Comparison of ENCODE assay signal across 11 cellular contexts in the genomic region with DNA sequence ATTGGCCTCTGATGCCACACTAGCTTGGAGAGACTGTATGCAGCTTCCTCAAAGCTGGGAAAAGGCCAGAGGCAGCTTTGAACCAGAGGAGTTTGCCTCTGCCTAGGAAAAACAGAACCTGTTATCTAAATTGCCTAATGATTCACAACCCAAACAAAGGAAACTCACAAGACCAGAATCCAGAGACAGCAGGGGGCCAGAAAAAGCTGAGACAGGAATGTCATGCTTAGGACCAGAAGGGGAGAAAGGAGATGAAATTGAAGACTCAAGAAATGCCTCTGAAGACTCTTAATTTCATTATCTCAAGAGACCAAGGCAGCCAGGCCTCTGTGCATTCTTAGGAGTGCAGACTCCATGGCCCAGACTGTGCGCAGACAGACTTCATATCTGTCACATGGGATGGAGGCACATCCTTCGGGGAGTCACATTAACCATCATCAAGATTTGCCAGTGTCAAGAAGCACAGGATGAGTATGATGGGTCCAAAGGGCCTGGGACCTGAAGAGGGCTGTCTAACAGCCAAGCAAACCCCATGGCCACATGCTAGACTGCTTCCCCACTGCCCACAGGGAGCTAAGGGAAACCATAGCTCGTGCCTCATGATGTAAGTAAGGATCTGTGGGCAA. TPM values are rescaled to one million over a fixed set of nuclear protein-coding genes. Genes with fewer than 3 reads are reported as not detected.
A peak's percentile ranks its signal among the peaks of the same experiment; 100 is the strongest.
DNase-seq lines count a peak whose midpoint lies in the region; ATAC-seq and TF ChIP-seq lines count a peak whose summit lies in the region.
"Had no signal": no experiment of that assay in that cellular context is flagged by ENCODE, and none has a peak within 500 bp of the region (broad histone marks: within the 10 kb centered on the region; RNA-seq: fewer than 3 reads in every experiment).

No MANE protein-coding gene starts in this region.

- H3K4me1 ChIP-seq in HCT116 (ENCODE audit: control insufficient read depth in 1 of 2, insufficient read depth in 2 of 2, low read length in 2 of 2): peaks cover 14 to 15% of the 10 kb centered on the region in 2 experiments
- H3K4me1 ChIP-seq: suprapubic skin had no signal

- no peak for TF ChIP-seq RAD21 in HCT116 (IDR thresholded peaks at IDR 0.05; ENCODE audit: low read depth)

- TF ChIP-seq CTCF in HCT116 (IDR thresholded peaks at IDR 0.05 in 2 of 3, conservative IDR thresholded peaks at IDR 0.05 in 1 of 3; ENCODE audit: borderline replicate concordance in 1 of 3, insufficient read depth in 1 of 3, low read depth in 2 of 3, low read length in 2 of 3): no peak
- TF ChIP-seq CTCF in fibroblast of villous mesenchyme (IDR thresholded peaks at IDR 0.05; ENCODE audit: insufficient read depth, low read depth, low read length): no peak
- TF ChIP-seq CTCF in dorsolateral prefrontal cortex (IDR thresholded peaks at IDR 0.05 in 54 of 56, conservative IDR thresholded peaks at IDR 0.05 in 2 of 56; ENCODE audit: low read depth in 1 of 56, partially characterized antibody in 56 of 56): no peak

- H3K36me3 ChIP-seq in HCT116 (ENCODE audit: control insufficient read depth in 1 of 2, insufficient read depth in 2 of 2, low read length in 2 of 2): no peaks in the 10 kb centered on the region
- H3K36me3 ChIP-seq in SK-N-MC (ENCODE audit: insufficient read depth, low read length): no peaks in the 10 kb centered on the region
- H3K36me3 ChIP-seq: suprapubic skin had no signal

- no peak overlapping the region for H2AFZ ChIP-seq in HCT116 (ENCODE audit: low read depth, low read length, poor library complexity, severe bottlenecking)

- TF ChIP-seq POLR2A in HCT116 (IDR thresholded peaks at IDR 0.05; ENCODE audit: borderline replicate concordance, extremely low read depth, insufficient read depth, insufficient read length): no peak

- intact Hi-C loops in HCT116 (cut with micrococcal nuclease) (no loop called here), dorsolateral prefrontal cortex (cut with DNase I) (no loop called here)

- ATAC-seq in HCT116: peak; percentile 88

- H3K9me2 ChIP-seq in HCT116 (ENCODE audit: insufficient read depth): no peaks in the 10 kb centered on the region

- DNase-seq in HCT116 (ENCODE audit: low read depth, low spot score) (peak; percentile 48), SK-N-MC (ENCODE audit: low read depth, low spot score) (no peak), fibroblast of villous mesenchyme (ENCODE audit: low read depth) (peak; percentile 5), retina (peak; percentile 38), NOMO-1 (lab: John Stamatoyannopoulos, UW; ENCODE audit: unreplicated experiment in 2 of 2) (no peak), dorsolateral prefrontal cortex (no peak), DMS153 (lab: John Stamatoyannopoulos, UW) (no peak)
- DNase-seq: activated CD8-positive, alpha-beta memory T cell treated with anti-CD3 and anti-CD28 coated beads, Interleukin-2, amount 50 U/mL, for 48 hours; hypothalamus; NCI-H446 had no signal

- CTCF ChIA-PET in HCT116 (lab: Charles Lee): interaction anchor here (1.7 kb wide), 1 partner anchor 28 kb away, joined by 8 read pairs; no protein-coding TSS in a partner anchor

- no peaks in the 10 kb centered on the region for H3K79me2 ChIP-seq in HCT116 (ENCODE audit: insufficient read depth, low read length)

- BruUV-seq in HCT116 (replicated peaks; lab: Mats Ljungman, UMichigan): no TSS peak

- peak overlapping the region; percentile 37; the same call in 1 of the 2 replicates for H3K4me2 ChIP-seq in HCT116 (ENCODE audit: low read length)

- H3K27ac ChIP-seq in HCT116 (ENCODE audit: low read depth, low read length): peak overlapping the region; percentile 34; the same call in 1 of the 2 replicates
- 0 out of 2 replicates have a peak overlapping the region, but pooled peaks have one; percentile 7 for H3K27ac ChIP-seq in SK-N-MC
- peak overlapping the region in 1 of 59 donors; percentile 23 for H3K27ac ChIP-seq in dorsolateral prefrontal cortex
- H3K27ac ChIP-seq: suprapubic skin had no signal

- H4K20me1 ChIP-seq in HCT116 (ENCODE audit: insufficient read depth): no peaks in the 10 kb centered on the region

- POLR2A ChIA-PET in HCT116 (lab: Charles Lee): no interaction called here

- no peaks in the 10 kb centered on the region for H3K9me3 ChIP-seq in HCT116 (ENCODE audit: control insufficient read depth in 1 of 2, insufficient read depth in 1 of 2, low read depth in 1 of 2, low read length in 2 of 2)
- H3K9me3 ChIP-seq in SK-N-MC (ENCODE audit: low read depth, low read length): no peaks in the 10 kb centered on the region
- H3K9me3 ChIP-seq: suprapubic skin had no signal

- no peaks in the 10 kb centered on the region for H3K27me3 ChIP-seq in HCT116 (ENCODE audit: insufficient read depth, low read length)
- no peaks in the 10 kb centered on the region for H3K27me3 ChIP-seq in dorsolateral prefrontal cortex
- H3K27me3 ChIP-seq: suprapubic skin had no signal

- RAD21 ChIA-PET in HCT116 (lab: Charles Lee; ENCODE audit: low non-redundant PET in 1 of 2, low total read pairs in 2 of 2, uncharacterized antibody in 2 of 2, unreplicated experiment in 2 of 2): interaction anchor here in 1 of 2 experiments (0.7 kb wide), 1 partner anchor 482 kb away, joined by 3 read pairs; no protein-coding TSS in a partner anchor

- H3K4me3 ChIP-seq in HCT116 (replicated peaks in 1 of 2; ENCODE audit: low read depth in 1 of 2, low read length in 2 of 2): no peak overlapping the region
- no peak overlapping the region for H3K4me3 ChIP-seq in SK-N-MC
- H3K4me3 ChIP-seq in fibroblast of villous mesenchyme (ENCODE audit: low read depth, low read length): no peak overlapping the region
- no peak overlapping the region for H3K4me3 ChIP-seq in dorsolateral prefrontal cortex
- H3K4me3 ChIP-seq: suprapubic skin had no signal

- H3K9ac ChIP-seq in HCT116 (ENCODE audit: low read length) (no peak overlapping the region), SK-N-MC (ENCODE audit: insufficient read length) (no peak overlapping the region)

TF ChIP-seq in HCT116, 20 proteins besides CTCF, POLR2A, EP300 and RAD21:
- TF ChIP-seq CEBPB (IDR thresholded peaks at IDR 0.05; ENCODE audit: low read depth): no peak
- TF ChIP-seq, protein P1, sequence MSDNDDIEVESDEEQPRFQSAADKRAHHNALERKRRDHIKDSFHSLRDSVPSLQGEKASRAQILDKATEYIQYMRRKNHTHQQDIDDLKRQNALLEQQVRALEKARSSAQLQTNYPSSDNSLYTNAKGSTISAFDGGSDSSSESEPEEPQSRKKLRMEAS (IDR thresholded peaks at IDR 0.05): no peak
- peak; percentile 19; the same call in 1 of the 2 replicates for TF ChIP-seq SP1 (IDR thresholded peaks at IDR 0.05; ENCODE audit: low read depth)
- TF ChIP-seq SIN3A (IDR thresholded peaks at IDR 0.05; ENCODE audit: low read depth): no peak
- TF ChIP-seq ZFX (IDR thresholded peaks at IDR 0.05): no peak
- TF ChIP-seq CBX3 (IDR thresholded peaks at IDR 0.05; ENCODE audit: low read depth): no peak
- TF ChIP-seq TCF7L2 (IDR thresholded peaks at IDR 0.05; ENCODE audit: borderline replicate concordance, extremely low read depth, insufficient read depth, insufficient read length): no peak

RNA-seq across cellular contexts. Expression of a gene that starts 57.3 kb away (rescaled TPM):
- total RNA-seq in HCT116 (2021; ENCODE audit: unreplicated experiment) (4.8 TPM), fibroblast of villous mesenchyme (26.1 and 26.3 TPM in 2 replicates), dorsolateral prefrontal cortex (10 to 100 TPM in 109 of 120 experiments, 1 to 10 TPM in 11; 8.2 to 18.0 (median 12.7) TPM)
- polyA plus RNA-seq in HCT116 (2012): 1.3 and 1.8 TPM in 2 replicates

Comparison
In these comparisons a context has a peak if more than half of its experiments do, and no peak if none do; other contexts are left out.
1. DNase-seq: peak in HCT116 (single experiment), fibroblast of villous mesenchyme (single experiment) and retina (single experiment); none in SK-N-MC (single experiment), NOMO-1 (0 of 2), dorsolateral prefrontal cortex (0 of 10) and DMS153 (single experiment).